2 cellular contexts compared by ENCODE assay signal in the genomic region with DNA sequence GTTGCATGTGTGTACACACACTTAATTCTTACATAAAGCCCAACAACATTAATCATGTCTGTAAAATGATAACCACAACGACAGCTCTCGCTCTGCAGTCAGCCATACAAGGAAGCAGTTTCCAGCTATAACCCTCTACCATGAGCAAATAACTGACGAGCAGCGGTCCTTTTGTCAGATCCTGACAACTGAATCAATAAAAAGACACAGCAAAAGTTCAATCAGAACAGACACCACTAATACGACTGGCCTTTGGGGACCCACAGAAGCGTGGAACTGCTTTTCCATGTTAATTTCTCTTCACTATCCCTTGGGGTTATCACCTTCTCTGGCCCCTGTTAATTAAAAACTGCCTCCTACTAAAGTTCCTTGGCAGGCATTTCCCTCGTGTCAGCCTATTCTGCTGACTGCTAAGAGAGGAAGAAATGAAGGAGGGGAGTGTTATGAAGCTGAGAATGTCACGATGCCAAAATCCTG.
TF ChIP-seq lines count a peak whose summit lies in the region.

No MANE protein-coding gene starts in this region.

TF ChIP-seq in GM23338, 12 proteins besides CTCF, POLR2A, EP300 and RAD21 (continued from another document and continues in another):
- TF ChIP-seq, protein P1, sequence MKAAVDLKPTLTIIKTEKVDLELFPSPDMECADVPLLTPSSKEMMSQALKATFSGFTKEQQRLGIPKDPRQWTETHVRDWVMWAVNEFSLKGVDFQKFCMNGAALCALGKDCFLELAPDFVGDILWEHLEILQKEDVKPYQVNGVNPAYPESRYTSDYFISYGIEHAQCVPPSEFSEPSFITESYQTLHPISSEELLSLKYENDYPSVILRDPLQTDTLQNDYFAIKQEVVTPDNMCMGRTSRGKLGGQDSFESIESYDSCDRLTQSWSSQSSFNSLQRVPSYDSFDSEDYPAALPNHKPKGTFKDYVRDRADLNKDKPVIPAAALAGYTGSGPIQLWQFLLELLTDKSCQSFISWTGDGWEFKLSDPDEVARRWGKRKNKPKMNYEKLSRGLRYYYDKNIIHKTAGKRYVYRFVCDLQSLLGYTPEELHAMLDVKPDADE (IDR thresholded peaks at IDR 0.05) = no peak
- no peak for TF ChIP-seq EZH2phosphoT487 (IDR thresholded peaks at IDR 0.05; ENCODE audit: unreplicated experiment)
- no peak for TF ChIP-seq NANOG (IDR thresholded peaks at IDR 0.05; ENCODE audit: borderline replicate concordance)
- TF ChIP-seq ZNF114 (CRISPR knock-in tag; IDR thresholded peaks at IDR 0.05) = no peak
- no peak for TF ChIP-seq ZNF331 (CRISPR knock-in tag; IDR thresholded peaks at IDR 0.05; ENCODE audit: low read depth)
- no peak for TF ChIP-seq JUNB (IDR thresholded peaks at IDR 0.05; ENCODE audit: unreplicated experiment)
- TF ChIP-seq EZH2 (IDR thresholded peaks at IDR 0.05; ENCODE audit: low read depth, unreplicated experiment) = no peak
- TF ChIP-seq POLR2AphosphoS5 (IDR thresholded peaks at IDR 0.05; ENCODE audit: low read depth) = no peak
- TF ChIP-seq, protein P2, sequence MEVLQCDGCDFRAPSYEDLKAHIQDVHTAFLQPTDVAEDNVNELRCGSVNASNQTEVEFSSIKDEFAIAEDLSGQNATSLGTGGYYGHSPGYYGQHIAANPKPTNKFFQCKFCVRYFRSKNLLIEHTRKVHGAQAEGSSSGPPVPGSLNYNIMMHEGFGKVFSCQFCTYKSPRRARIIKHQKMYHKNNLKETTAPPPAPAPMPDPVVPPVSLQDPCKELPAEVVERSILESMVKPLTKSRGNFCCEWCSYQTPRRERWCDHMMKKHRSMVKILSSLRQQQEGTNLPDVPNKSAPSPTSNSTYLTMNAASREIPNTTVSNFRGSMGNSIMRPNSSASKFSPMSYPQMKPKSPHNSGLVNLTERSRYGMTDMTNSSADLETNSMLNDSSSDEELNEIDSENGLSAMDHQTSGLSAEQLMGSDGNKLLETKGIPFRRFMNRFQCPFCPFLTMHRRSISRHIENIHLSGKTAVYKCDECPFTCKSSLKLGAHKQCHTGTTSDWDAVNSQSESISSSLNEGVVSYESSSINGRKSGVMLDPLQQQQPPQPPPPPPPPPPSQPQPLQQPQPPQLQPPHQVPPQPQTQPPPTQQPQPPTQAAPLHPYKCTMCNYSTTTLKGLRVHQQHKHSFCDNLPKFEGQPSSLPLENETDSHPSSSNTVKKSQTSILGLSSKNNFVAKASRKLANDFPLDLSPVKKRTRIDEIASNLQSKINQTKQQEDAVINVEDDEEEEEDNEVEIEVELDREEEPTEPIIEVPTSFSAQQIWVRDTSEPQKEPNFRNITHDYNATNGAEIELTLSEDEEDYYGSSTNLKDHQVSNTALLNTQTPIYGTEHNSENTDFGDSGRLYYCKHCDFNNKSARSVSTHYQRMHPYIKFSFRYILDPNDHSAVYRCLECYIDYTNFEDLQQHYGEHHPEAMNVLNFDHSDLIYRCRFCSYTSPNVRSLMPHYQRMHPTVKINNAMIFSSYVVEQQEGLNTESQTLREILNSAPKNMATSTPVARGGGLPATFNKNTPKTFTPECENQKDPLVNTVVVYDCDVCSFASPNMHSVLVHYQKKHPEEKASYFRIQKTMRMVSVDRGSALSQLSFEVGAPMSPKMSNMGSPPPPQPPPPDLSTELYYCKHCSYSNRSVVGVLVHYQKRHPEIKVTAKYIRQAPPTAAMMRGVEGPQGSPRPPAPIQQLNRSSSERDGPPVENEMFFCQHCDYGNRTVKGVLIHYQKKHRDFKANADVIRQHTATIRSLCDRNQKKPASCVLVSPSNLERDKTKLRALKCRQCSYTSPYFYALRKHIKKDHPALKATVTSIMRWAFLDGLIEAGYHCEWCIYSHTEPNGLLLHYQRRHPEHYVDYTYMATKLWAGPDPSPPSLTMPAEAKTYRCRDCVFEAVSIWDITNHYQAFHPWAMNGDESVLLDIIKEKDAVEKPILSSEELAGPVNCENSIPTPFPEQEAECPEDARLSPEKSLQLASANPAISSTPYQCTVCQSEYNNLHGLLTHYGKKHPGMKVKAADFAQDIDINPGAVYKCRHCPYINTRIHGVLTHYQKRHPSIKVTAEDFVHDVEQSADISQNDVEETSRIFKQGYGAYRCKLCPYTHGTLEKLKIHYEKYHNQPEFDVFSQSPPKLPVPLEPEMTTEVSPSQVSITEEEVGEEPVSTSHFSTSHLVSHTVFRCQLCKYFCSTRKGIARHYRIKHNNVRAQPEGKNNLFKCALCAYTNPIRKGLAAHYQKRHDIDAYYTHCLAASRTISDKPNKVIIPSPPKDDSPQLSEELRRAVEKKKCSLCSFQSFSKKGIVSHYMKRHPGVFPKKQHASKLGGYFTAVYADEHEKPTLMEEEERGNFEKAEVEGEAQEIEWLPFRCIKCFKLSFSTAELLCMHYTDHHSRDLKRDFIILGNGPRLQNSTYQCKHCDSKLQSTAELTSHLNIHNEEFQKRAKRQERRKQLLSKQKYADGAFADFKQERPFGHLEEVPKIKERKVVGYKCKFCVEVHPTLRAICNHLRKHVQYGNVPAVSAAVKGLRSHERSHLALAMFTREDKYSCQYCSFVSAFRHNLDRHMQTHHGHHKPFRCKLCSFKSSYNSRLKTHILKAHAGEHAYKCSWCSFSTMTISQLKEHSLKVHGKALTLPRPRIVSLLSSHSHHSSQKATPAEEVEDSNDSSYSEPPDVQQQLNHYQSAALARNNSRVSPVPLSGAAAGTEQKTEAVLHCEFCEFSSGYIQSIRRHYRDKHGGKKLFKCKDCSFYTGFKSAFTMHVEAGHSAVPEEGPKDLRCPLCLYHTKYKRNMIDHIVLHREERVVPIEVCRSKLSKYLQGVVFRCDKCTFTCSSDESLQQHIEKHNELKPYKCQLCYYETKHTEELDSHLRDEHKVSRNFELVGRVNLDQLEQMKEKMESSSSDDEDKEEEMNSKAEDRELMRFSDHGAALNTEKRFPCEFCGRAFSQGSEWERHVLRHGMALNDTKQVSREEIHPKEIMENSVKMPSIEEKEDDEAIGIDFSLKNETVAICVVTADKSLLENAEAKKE (CRISPR knock-in tag; IDR thresholded peaks at IDR 0.05) = no peak
- TF ChIP-seq, protein P3, sequence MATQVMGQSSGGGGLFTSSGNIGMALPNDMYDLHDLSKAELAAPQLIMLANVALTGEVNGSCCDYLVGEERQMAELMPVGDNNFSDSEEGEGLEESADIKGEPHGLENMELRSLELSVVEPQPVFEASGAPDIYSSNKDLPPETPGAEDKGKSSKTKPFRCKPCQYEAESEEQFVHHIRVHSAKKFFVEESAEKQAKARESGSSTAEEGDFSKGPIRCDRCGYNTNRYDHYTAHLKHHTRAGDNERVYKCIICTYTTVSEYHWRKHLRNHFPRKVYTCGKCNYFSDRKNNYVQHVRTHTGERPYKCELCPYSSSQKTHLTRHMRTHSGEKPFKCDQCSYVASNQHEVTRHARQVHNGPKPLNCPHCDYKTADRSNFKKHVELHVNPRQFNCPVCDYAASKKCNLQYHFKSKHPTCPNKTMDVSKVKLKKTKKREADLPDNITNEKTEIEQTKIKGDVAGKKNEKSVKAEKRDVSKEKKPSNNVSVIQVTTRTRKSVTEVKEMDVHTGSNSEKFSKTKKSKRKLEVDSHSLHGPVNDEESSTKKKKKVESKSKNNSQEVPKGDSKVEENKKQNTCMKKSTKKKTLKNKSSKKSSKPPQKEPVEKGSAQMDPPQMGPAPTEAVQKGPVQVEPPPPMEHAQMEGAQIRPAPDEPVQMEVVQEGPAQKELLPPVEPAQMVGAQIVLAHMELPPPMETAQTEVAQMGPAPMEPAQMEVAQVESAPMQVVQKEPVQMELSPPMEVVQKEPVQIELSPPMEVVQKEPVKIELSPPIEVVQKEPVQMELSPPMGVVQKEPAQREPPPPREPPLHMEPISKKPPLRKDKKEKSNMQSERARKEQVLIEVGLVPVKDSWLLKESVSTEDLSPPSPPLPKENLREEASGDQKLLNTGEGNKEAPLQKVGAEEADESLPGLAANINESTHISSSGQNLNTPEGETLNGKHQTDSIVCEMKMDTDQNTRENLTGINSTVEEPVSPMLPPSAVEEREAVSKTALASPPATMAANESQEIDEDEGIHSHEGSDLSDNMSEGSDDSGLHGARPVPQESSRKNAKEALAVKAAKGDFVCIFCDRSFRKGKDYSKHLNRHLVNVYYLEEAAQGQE (IDR thresholded peaks at IDR 0.05; ENCODE audit: unreplicated experiment) = no peak

TF ChIP-seq in endothelial cell of umbilical vein, 7 proteins besides CTCF, POLR2A, EP300 and RAD21 (continued from another document):
- TF ChIP-seq, protein P4, sequence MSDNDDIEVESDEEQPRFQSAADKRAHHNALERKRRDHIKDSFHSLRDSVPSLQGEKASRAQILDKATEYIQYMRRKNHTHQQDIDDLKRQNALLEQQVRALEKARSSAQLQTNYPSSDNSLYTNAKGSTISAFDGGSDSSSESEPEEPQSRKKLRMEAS (IDR thresholded peaks at IDR 0.05; ENCODE audit: insufficient read depth, insufficient read length) = no peak
